In the genomic region with DNA sequence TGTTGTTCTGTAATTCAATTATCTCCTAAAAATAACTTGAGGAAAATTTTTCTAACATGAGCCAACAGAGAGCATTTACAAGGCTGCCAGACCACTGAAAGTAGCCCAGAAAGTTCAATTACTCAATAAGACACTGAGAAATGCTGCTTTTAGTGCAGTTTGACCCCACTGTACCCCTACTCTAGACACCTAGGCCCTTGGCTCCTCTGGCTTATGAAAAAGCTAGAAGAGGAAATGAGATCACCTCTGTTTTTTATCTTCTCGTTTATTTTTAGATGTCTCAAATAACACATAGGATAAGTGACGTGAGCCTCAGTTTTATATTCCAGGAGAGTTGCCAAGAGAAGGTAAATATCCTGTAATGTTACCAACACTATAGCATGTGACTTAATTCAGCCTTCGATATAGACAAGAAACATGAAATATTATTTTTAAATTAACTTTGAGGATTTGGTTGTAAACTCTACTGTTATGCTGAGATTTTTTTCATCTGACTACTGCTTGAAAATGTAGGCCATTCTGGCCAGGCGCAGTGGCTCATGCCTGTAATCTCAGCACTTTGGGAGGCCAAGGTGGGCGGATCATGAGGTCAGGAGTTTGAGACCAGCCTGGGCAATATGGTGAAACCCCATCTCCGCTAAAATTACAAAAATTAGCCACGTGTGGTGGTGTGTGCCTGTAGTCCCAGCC, we compare ENCODE assay signal across 10 cellular contexts. TPM values are rescaled to one million over a fixed set of nuclear protein-coding genes. Genes with fewer than 3 reads are reported as not detected.
A peak's percentile ranks its signal among the peaks of the same experiment; 100 is the strongest.
DNase-seq lines count a peak whose midpoint lies in the region; ATAC-seq, FAIRE-seq and TF ChIP-seq lines count a peak whose summit lies in the region.
"Had no signal": no experiment of that assay in that cellular context is flagged by ENCODE, and none has a peak within 500 bp of the region (broad histone marks: within the 10 kb centered on the region; RNA-seq: fewer than 3 reads in every experiment).

No MANE protein-coding gene starts in this region.

- H3K36me3 Mint-ChIP-seq in CD4-positive, alpha-beta memory T cell, result no peaks in the 10 kb centered on the region
- H3K36me3 Mint-ChIP-seq in brain, result no peaks in the 10 kb centered on the region

- no peak for FAIRE-seq in GM19239 (lab: Jason Lieb, UNC)

- H3K27me3 ChIP-seq in CD4-positive, alpha-beta memory T cell (ENCODE audit: insufficient read depth, low read length), result no peaks in the 10 kb centered on the region
- H3K27me3 ChIP-seq in heart left ventricle, result no peaks in the 10 kb centered on the region

- H3K4me3 ChIP-seq in CD4-positive, alpha-beta memory T cell (ENCODE audit: low read length in 2 of 2), result no peak overlapping the region
- H3K4me3 ChIP-seq in heart left ventricle, result no peak overlapping the region

- no peak for TF ChIP-seq POLR2A in heart left ventricle (IDR thresholded peaks at IDR 0.05)

- H3K9me3 ChIP-seq in CD4-positive, alpha-beta memory T cell (ENCODE audit: control insufficient read depth in 1 of 2, low read length in 2 of 2), result no peaks in the 10 kb centered on the region
- H3K9me3 ChIP-seq in heart left ventricle, result no peaks in the 10 kb centered on the region

- H3K4me3 Mint-ChIP-seq in CD4-positive, alpha-beta memory T cell, result peak overlapping the region in 3 of 8 donors; percentile 15 to 40 (median 27)
- no peak overlapping the region for H3K4me3 Mint-ChIP-seq in brain
- H3K4me3 Mint-ChIP-seq: dendritic cell treated with granulocyte-macrophage colony-stimulating factor and Interleukin-4, amounts not matched to agents 40 ng/mL and 50 ng/mL, for 4 days; neural crest cell had no signal

- DNase-seq in CD4-positive, alpha-beta memory T cell, result peak in 3 of 5 donors; percentile 21 to 33 (median 31)
- DNase-seq in heart left ventricle (no peak), GM19239 (ENCODE audit: insufficient read length, low spot score) (no peak), HEK293T (ENCODE audit: extremely low spot score) (no peak), medulla oblongata (ENCODE audit: extremely low spot score) (no peak)

- POLR2A ChIA-PET in CD4-positive, alpha-beta memory T cell (lab: Charles Lee; ENCODE audit: partially characterized antibody), result interaction anchor here (1.0 kb wide), 1 partner anchor 14 kb away, joined by 4 read pairs; no protein-coding TSS in a partner anchor
- POLR2A ChIA-PET in HEK293T (lab: Yijun Ruan, JAX), result no interaction called here

- H3K27ac ChIP-seq in CD4-positive, alpha-beta memory T cell (ENCODE audit: low read depth, low read length), result no peak overlapping the region
- H3K27ac ChIP-seq in heart left ventricle, result no peak overlapping the region

- TF ChIP-seq CTCF in brain (conservative IDR thresholded peaks at IDR 0.05), result no peak
- TF ChIP-seq CTCF in heart left ventricle (IDR thresholded peaks at IDR 0.05), result no peak

- intact Hi-C loops in CD4-positive, alpha-beta memory T cell (cut with micrococcal nuclease), result loop anchor here (10.0 kb wide), 1 partner anchor 45 kb away; no protein-coding TSS in a partner anchor
- intact Hi-C loops in heart left ventricle (cut with DNase I), result no loop called here

- peaks cover 19 to 39% (median 30%) of the 10 kb centered on the region in 4 donors for H3K4me1 Mint-ChIP-seq in CD4-positive, alpha-beta memory T cell
- H3K4me1 Mint-ChIP-seq in brain, result no peaks in the 10 kb centered on the region
- H3K4me1 Mint-ChIP-seq: neural crest cell had no signal

- WGBS in heart left ventricle, 4 donors, result 60 to 65% (median 62%) methylated on average over 7 of the region's 7 CpGs

- H3K27ac Mint-ChIP-seq in CD4-positive, alpha-beta memory T cell, result peak overlapping the region in 6 of 7 donors; percentile 0 to 79 (median 72)
- H3K27ac Mint-ChIP-seq in brain, result peak overlapping the region in 3 of 5 experiments; percentile 59 to 79 (median 60)
- H3K27ac Mint-ChIP-seq: dendritic cell treated with granulocyte-macrophage colony-stimulating factor and Interleukin-4, amounts not matched to agents 40 ng/mL and 50 ng/mL, for 4 days had no signal

- ATAC-seq in GM19324 (IDR thresholded peaks at IDR 0.05; ENCODE audit: low FRiP score, unreplicated experiment) (peak; percentile 58), HG03139 (IDR thresholded peaks at IDR 0.05; ENCODE audit: unreplicated experiment) (peak; percentile 61), heart left ventricle (no peak)

- H3K9me3 Mint-ChIP-seq in CD4-positive, alpha-beta memory T cell, result no peaks in the 10 kb centered on the region
- no peaks in the 10 kb centered on the region for H3K9me3 Mint-ChIP-seq in brain
- H3K9me3 Mint-ChIP-seq: dendritic cell treated with granulocyte-macrophage colony-stimulating factor and Interleukin-4, amounts not matched to agents 40 ng/mL and 50 ng/mL, for 4 days had no signal

- CTCF ChIA-PET in CD4-positive, alpha-beta memory T cell (lab: Charles Lee; ENCODE audit: partially characterized antibody), result no interaction called here
- CTCF ChIA-PET in HEK293T (lab: Yijun Ruan, JAX), result no interaction called here

- H3K4me1 ChIP-seq in CD4-positive, alpha-beta memory T cell (ENCODE audit: insufficient read depth, low read length), result peaks cover 22% of the 10 kb centered on the region
- peaks cover 0 to 6% (median 0%) of the 10 kb centered on the region in 12 donors for H3K4me1 ChIP-seq in heart left ventricle

- H3K36me3 ChIP-seq in CD4-positive, alpha-beta memory T cell (ENCODE audit: insufficient read depth, low read length), result no peaks in the 10 kb centered on the region
- no peaks in the 10 kb centered on the region for H3K36me3 ChIP-seq in heart left ventricle

- H3K27me3 Mint-ChIP-seq in CD4-positive, alpha-beta memory T cell, result no peaks in the 10 kb centered on the region
- no peaks in the 10 kb centered on the region for H3K27me3 Mint-ChIP-seq in brain

TF ChIP-seq in HEK293T, 16 proteins besides CTCF, POLR2A, EP300 and RAD21:
- TF ChIP-seq FOXM1 (IDR thresholded peaks at IDR 0.05; ENCODE audit: borderline replicate concordance), result no peak
- no peak for TF ChIP-seq BHLHE40 (IDR thresholded peaks at IDR 0.05; ENCODE audit: borderline replicate concordance)
- TF ChIP-seq ELF4 (IDR thresholded peaks at IDR 0.05), result no peak
- no peak for TF ChIP-seq ARNT (IDR thresholded peaks at IDR 0.05)
- TF ChIP-seq ZNF384 (IDR thresholded peaks at IDR 0.05), result no peak
- TF ChIP-seq FOXA1 (IDR thresholded peaks at IDR 0.05), result no peak
- no peak for TF ChIP-seq LEF1 (IDR thresholded peaks at IDR 0.05; ENCODE audit: borderline replicate concordance)
- no peak for TF ChIP-seq FOXK2 (IDR thresholded peaks at IDR 0.05)
- no peak for TF ChIP-seq HDGF (IDR thresholded peaks at IDR 0.05; ENCODE audit: borderline replicate concordance)
- TF ChIP-seq, protein P1, sequence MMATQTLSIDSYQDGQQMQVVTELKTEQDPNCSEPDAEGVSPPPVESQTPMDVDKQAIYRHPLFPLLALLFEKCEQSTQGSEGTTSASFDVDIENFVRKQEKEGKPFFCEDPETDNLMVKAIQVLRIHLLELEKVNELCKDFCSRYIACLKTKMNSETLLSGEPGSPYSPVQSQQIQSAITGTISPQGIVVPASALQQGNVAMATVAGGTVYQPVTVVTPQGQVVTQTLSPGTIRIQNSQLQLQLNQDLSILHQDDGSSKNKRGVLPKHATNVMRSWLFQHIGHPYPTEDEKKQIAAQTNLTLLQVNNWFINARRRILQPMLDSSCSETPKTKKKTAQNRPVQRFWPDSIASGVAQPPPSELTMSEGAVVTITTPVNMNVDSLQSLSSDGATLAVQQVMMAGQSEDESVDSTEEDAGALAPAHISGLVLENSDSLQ (IDR thresholded peaks at IDR 0.05), result no peak
- TF ChIP-seq SUZ12 (IDR thresholded peaks at IDR 0.05), result no peak
- no peak for TF ChIP-seq SP1 (IDR thresholded peaks at IDR 0.05)
- no peak for TF ChIP-seq NFRKB (IDR thresholded peaks at IDR 0.05)
- TF ChIP-seq TARDBP (IDR thresholded peaks at IDR 0.05), result no peak

RNA-seq across cellular contexts. Expression of gene TNIP3, which starts 24.4 kb away (rescaled TPM):
- under 1 TPM; 0.38 to 0.55 TPM for total RNA-seq in CD4-positive, alpha-beta memory T cell
- polyA plus RNA-seq in CD4-positive, alpha-beta memory T cell, result under 1 TPM; 0.52 to 0.55 TPM
- polyA plus RNA-seq in brain (ENCODE audit: insufficient read depth, low read depth, low replicate concordance), result not detected
- under 1 TPM in 2 of 9 donors, not detected in 7; 0.14 to 0.59 TPM for total RNA-seq in heart left ventricle
- under 1 TPM in 1 of 2 donors, not detected in 1; 0.07 TPM for polyA plus RNA-seq in heart left ventricle
- total RNA-seq: neural crest cell had no signal

Comparison
In these comparisons a context has a peak if more than half of its experiments do, and no peak if none do; other contexts are left out.
1. DNase-seq: peak in CD4-positive, alpha-beta memory T cell (3 of 5); none in heart left ventricle (0 of 5), GM19239 (single experiment), HEK293T (single experiment) and medulla oblongata (single experiment).
2. ATAC-seq: peak in GM19324 (single experiment) and HG03139 (single experiment); none in heart left ventricle (0 of 4).